ENCODE assay signal across 17 cellular contexts in the genomic region with DNA sequence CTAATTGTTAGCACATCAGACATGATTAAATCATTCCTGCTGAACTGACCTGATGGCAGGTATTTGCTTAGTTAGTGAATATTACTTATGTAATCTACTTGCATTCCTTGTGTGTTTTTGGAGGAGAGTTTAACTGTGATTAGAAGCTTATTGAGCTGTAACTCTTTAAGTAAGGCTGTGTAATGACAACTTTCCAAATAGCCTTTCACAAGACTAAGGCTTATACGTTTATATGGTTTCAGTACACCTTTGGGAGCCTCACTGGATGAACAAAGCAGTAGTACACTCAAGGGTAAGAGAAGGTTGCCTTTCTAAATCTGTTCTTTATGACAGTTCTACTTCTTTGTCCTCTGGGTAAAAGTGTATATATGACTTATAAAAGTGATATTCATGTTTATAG. TPM values are rescaled to one million over a fixed set of nuclear protein-coding genes. Genes with fewer than 3 reads are reported as not detected.
DNase-seq lines count a peak whose midpoint lies in the region; ATAC-seq, FAIRE-seq and TF ChIP-seq lines count a peak whose summit lies in the region.
"Had no signal": no experiment of that assay in that cellular context is flagged by ENCODE, and none has a peak within 500 bp of the region (broad histone marks: within the 10 kb centered on the region; RNA-seq: fewer than 3 reads in every experiment).

No MANE protein-coding gene starts in this region.

- no peak for ATAC-seq in HG03108 (IDR thresholded peaks at IDR 0.05; ENCODE audit: unreplicated experiment)
- ATAC-seq: left lobe of liver had no signal

- peaks cover 38% of the 10 kb centered on the region for H3K4me1 Mint-ChIP-seq in astrocyte (ENCODE audit: low read depth, unreplicated experiment)

- H3K9ac ChIP-seq in astrocyte (ENCODE audit: low read length) = peak overlapping the region; percentile 14
- H3K9ac ChIP-seq in keratinocyte (ENCODE audit: control insufficient read depth, extremely low read depth, insufficient read depth, low read length) = peak overlapping the region; percentile 35
- no peak overlapping the region for H3K9ac ChIP-seq in skeletal muscle satellite cell (ENCODE audit: low read depth, low read length)

- dilution Hi-C loops in keratinocyte (cut with MboI; ENCODE audit: extremely low pct_ligation_motif_present, low sequenced_read_pairs) = no loop called here

- no peak overlapping the region for H3K27ac Mint-ChIP-seq in astrocyte (ENCODE audit: unreplicated experiment)
- H3K27ac Mint-ChIP-seq: B cell had no signal

- H2AFZ ChIP-seq in astrocyte (ENCODE audit: low read depth, low read length) = no peak overlapping the region
- H2AFZ ChIP-seq in keratinocyte (ENCODE audit: control insufficient read depth, low read length) = no peak overlapping the region

- H3K4me2 ChIP-seq in astrocyte (ENCODE audit: low read length) (peak overlapping the region; percentile 89), keratinocyte (ENCODE audit: control insufficient read depth, extremely low read depth, insufficient read depth, low read depth, low read length) (peak overlapping the region; percentile 58), skeletal muscle satellite cell (ENCODE audit: low read length) (peak overlapping the region; percentile 92)

- TF ChIP-seq CTCF in astrocyte (IDR thresholded peaks at IDR 0.05; ENCODE audit: insufficient read depth, low read depth, low read length) (no peak), keratinocyte (optimal IDR thresholded peaks at IDR 0.05 in 1 of 3, IDR thresholded peaks at IDR 0.05 in 1 of 3, conservative IDR thresholded peaks at IDR 0.05 in 1 of 3; ENCODE audit: extremely low read depth in 1 of 3, insufficient read depth in 2 of 3, low read length in 3 of 3) (no peak)

- H3K4me3 ChIP-seq in astrocyte (ENCODE audit: insufficient read depth, low read depth, low read length) = peak overlapping the region; percentile 85
- peak overlapping the region; percentile 12 to 96 (median 56) for H3K4me3 ChIP-seq in keratinocyte (ENCODE audit: control insufficient read depth in 2 of 3, extremely low read depth in 1 of 3, insufficient read depth in 2 of 3, low read depth in 1 of 3, low read length in 3 of 3)
- H3K4me3 ChIP-seq in skeletal muscle satellite cell (ENCODE audit: low read length) = no peak overlapping the region

- H3K4me1 ChIP-seq in astrocyte (ENCODE audit: insufficient read depth, low read length) (peaks cover 19% of the 10 kb centered on the region), keratinocyte (ENCODE audit: control insufficient read depth, extremely low read depth, insufficient read depth, low read length) (peaks cover 23% of the 10 kb centered on the region), skeletal muscle satellite cell (ENCODE audit: control insufficient read depth, insufficient read depth, low read length) (peaks cover 25% of the 10 kb centered on the region)

- in situ Hi-C loops in G401 (cut with HindIII; ENCODE audit: low sequenced_read_pairs) = no loop called here

- H3K36me3 Mint-ChIP-seq in astrocyte (ENCODE audit: low read depth, unreplicated experiment) = peaks cover 24% of the 10 kb centered on the region

- H3K9me3 Mint-ChIP-seq in astrocyte (ENCODE audit: unreplicated experiment) = no peaks in the 10 kb centered on the region

- H3K79me2 ChIP-seq in astrocyte (ENCODE audit: insufficient read depth, low read length) (peaks cover 90% of the 10 kb centered on the region), keratinocyte (ENCODE audit: control insufficient read depth, insufficient read depth, low read length) (peaks cover 81% of the 10 kb centered on the region)

- no peaks in the 10 kb centered on the region for H3K9me1 ChIP-seq in keratinocyte (ENCODE audit: control insufficient read depth, extremely low read depth, insufficient read depth, low read length)

- no peak for FAIRE-seq in astrocyte (lab: Jason Lieb, UNC)
- FAIRE-seq in keratinocyte (lab: Jason Lieb, UNC) = peak; percentile 20

- H4K20me1 ChIP-seq in astrocyte (ENCODE audit: insufficient read depth, low read length) (peaks cover 21% of the 10 kb centered on the region), keratinocyte (ENCODE audit: control insufficient read depth, extremely low read depth, insufficient read depth, low read length) (no peaks in the 10 kb centered on the region)

- H3K36me3 ChIP-seq in astrocyte (ENCODE audit: insufficient read depth, low read length) (peaks cover 39% of the 10 kb centered on the region), keratinocyte (ENCODE audit: control insufficient read depth in 2 of 2, extremely low read depth in 1 of 2, insufficient read depth in 2 of 2, low read length in 2 of 2) (peaks cover 9 to 27% of the 10 kb centered on the region in 2 experiments), skeletal muscle satellite cell (ENCODE audit: insufficient read depth, low read length) (peaks cover 55% of the 10 kb centered on the region)

- no peaks in the 10 kb centered on the region for H3K27me3 Mint-ChIP-seq in astrocyte (ENCODE audit: low read depth, unreplicated experiment)
- H3K27me3 Mint-ChIP-seq: B cell had no signal

- H3K9me3 ChIP-seq in astrocyte (ENCODE audit: insufficient read depth, low read depth, low read length) (no peaks in the 10 kb centered on the region), keratinocyte (ENCODE audit: control insufficient read depth, low read depth, low read length) (no peaks in the 10 kb centered on the region), skeletal muscle satellite cell (replicated peaks; ENCODE audit: low read length) (no peaks in the 10 kb centered on the region)
- H3K9me3 ChIP-seq: tibial artery had no signal

- DNase-seq in G401 (ENCODE audit: low spot score) (peak; percentile 21), astrocyte (ENCODE audit: low read depth) (no peak), keratinocyte (ENCODE audit: low read depth, low spot score) (no peak), NCI-H82 treated with DMSO at 0.1 percent for 48 hours (lab: John Stamatoyannopoulos, UW; ENCODE audit: unreplicated experiment) (no peak), NCI-H187 (lab: John Stamatoyannopoulos, UW) (no peak), DMS114 treated with DMSO at 0.1 percent for 48 hours (lab: John Stamatoyannopoulos, UW; ENCODE audit: unreplicated experiment) (no peak)
- DNase-seq: aorta, DMS79 treated with DMSO at 0.1 percent for 48 hours, head of caudate nucleus, NCI-H1105, NCI-H446, nucleus accumbens, tibial artery had no signal

- no peak overlapping the region for H3K27ac ChIP-seq in astrocyte (ENCODE audit: low read depth, low read length)
- H3K27ac ChIP-seq in keratinocyte (ENCODE audit: control insufficient read depth, insufficient read depth, low read length) = peak overlapping the region; percentile 18
- H3K27ac ChIP-seq: tibial artery had no signal

- H3K4me3 Mint-ChIP-seq in astrocyte (ENCODE audit: unreplicated experiment) = peak overlapping the region; percentile 81
- H3K4me3 Mint-ChIP-seq: B cell had no signal

- no peaks in the 10 kb centered on the region for H3K27me3 ChIP-seq in astrocyte (ENCODE audit: insufficient read depth, low read length)
- no peaks in the 10 kb centered on the region for H3K27me3 ChIP-seq in keratinocyte (ENCODE audit: control insufficient read depth, extremely low read depth, insufficient read depth, low read length)
- no peaks in the 10 kb centered on the region for H3K27me3 ChIP-seq in skeletal muscle satellite cell (ENCODE audit: control insufficient read depth, insufficient read depth, low read length)
- H3K27me3 ChIP-seq: tibial artery had no signal

RNA-seq across cellular contexts. Expression of a gene that starts 4.3 kb away (rescaled TPM):
- total RNA-seq in G401 (2014; rRNA removed; shearing (Covaris generic)) = 0.55 and 1.0 TPM in 2 replicates
- 260 and 272 TPM in 2 replicates for total RNA-seq in astrocyte
- polyA plus RNA-seq in keratinocyte = 86.3 to 146 TPM (median 91.4 TPM) in 3 replicates
- 479 TPM for polyA plus RNA-seq in keratinocyte (2011; ENCODE audit: low read depth)
- 72.8 and 128 TPM in 2 replicates for polyA plus RNA-seq in keratinocyte (2011; cell fraction: cytosol; rRNA removed)
- polyA plus RNA-seq in keratinocyte (2011; cell fraction: nucleus; rRNA removed) = 116 and 145 TPM in 2 replicates
- 91.5 and 118 TPM in 2 replicates for polyA plus RNA-seq in keratinocyte (2012; ENCODE audit: low replicate concordance)
- polyA minus RNA-seq in keratinocyte = 62.2 to 130 TPM (median 99.4 TPM) in 3 replicates
- polyA minus RNA-seq in keratinocyte (2011; cell fraction: cytosol; rRNA and poly(A)+ RNA removed) = 89.4 TPM
- 97.4 and 160 TPM in 2 replicates for polyA minus RNA-seq in keratinocyte (2011; cell fraction: nucleus; rRNA and poly(A)+ RNA removed)
- total RNA-seq in skeletal muscle satellite cell (2012; rRNA removed) = 58.6 and 61.6 TPM in 2 replicates

Comparison
In these comparisons a context has a peak if more than half of its experiments do, and no peak if none do; other contexts are left out.
1. RNA of a gene that starts 4.3 kb away (total RNA-seq): 260 to 272 TPM in astrocyte; 0.55 to 1.0 TPM in G401; every median in the first group is over 100 times any median in the second.
2. Peak in every context shown above with its lines, with median percentiles within 50 percentile points of each other: H3K4me2 ChIP-seq.